1 cellular context compared by ENCODE assay signal in genomic region chr1:167322483-167322882, GRCh38.
TF ChIP-seq lines count a peak whose summit lies in the region.

No MANE protein-coding gene starts in this region.

TF ChIP-seq in K562, 482 proteins besides CTCF, POLR2A, EP300 and RAD21 (continues in another document):
- TF ChIP-seq AFF1 (IDR thresholded peaks at IDR 0.05; ENCODE audit: low read depth in 1 of 2, partially characterized antibody in 2 of 2) = no peak
- peak; percentile 59 for TF ChIP-seq ZNF280A (IDR thresholded peaks at IDR 0.05; ENCODE audit: low read depth, partially characterized antibody)
- no peak for TF ChIP-seq FOXA1 (IDR thresholded peaks at IDR 0.05; ENCODE audit: borderline replicate concordance)
- TF ChIP-seq ZNF274 (IDR thresholded peaks at IDR 0.05; ENCODE audit: borderline replicate concordance, low read depth, low read length) = no peak
- no peak for TF ChIP-seq MTA2 (IDR thresholded peaks at IDR 0.05; ENCODE audit: low read depth)
- TF ChIP-seq, protein P1, sequence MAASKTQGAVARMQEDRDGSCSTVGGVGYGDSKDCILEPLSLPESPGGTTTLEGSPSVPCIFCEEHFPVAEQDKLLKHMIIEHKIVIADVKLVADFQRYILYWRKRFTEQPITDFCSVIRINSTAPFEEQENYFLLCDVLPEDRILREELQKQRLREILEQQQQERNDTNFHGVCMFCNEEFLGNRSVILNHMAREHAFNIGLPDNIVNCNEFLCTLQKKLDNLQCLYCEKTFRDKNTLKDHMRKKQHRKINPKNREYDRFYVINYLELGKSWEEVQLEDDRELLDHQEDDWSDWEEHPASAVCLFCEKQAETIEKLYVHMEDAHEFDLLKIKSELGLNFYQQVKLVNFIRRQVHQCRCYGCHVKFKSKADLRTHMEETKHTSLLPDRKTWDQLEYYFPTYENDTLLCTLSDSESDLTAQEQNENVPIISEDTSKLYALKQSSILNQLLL (CRISPR knock-in tag; IDR thresholded peaks at IDR 0.05; ENCODE audit: borderline replicate concordance) = no peak
- TF ChIP-seq, protein P2, sequence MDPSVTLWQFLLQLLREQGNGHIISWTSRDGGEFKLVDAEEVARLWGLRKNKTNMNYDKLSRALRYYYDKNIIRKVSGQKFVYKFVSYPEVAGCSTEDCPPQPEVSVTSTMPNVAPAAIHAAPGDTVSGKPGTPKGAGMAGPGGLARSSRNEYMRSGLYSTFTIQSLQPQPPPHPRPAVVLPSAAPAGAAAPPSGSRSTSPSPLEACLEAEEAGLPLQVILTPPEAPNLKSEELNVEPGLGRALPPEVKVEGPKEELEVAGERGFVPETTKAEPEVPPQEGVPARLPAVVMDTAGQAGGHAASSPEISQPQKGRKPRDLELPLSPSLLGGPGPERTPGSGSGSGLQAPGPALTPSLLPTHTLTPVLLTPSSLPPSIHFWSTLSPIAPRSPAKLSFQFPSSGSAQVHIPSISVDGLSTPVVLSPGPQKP (CRISPR knock-in tag; IDR thresholded peaks at IDR 0.05) = no peak
- TF ChIP-seq TEAD4 (IDR thresholded peaks at IDR 0.05; ENCODE audit: low read length) = no peak
- no peak for TF ChIP-seq TEAD4 (CRISPR knock-in tag; IDR thresholded peaks at IDR 0.05; ENCODE audit: borderline replicate concordance)
- TF ChIP-seq FOXK1 (CRISPR knock-in tag; IDR thresholded peaks at IDR 0.05; ENCODE audit: borderline replicate concordance) = no peak
- TF ChIP-seq, protein P3, sequence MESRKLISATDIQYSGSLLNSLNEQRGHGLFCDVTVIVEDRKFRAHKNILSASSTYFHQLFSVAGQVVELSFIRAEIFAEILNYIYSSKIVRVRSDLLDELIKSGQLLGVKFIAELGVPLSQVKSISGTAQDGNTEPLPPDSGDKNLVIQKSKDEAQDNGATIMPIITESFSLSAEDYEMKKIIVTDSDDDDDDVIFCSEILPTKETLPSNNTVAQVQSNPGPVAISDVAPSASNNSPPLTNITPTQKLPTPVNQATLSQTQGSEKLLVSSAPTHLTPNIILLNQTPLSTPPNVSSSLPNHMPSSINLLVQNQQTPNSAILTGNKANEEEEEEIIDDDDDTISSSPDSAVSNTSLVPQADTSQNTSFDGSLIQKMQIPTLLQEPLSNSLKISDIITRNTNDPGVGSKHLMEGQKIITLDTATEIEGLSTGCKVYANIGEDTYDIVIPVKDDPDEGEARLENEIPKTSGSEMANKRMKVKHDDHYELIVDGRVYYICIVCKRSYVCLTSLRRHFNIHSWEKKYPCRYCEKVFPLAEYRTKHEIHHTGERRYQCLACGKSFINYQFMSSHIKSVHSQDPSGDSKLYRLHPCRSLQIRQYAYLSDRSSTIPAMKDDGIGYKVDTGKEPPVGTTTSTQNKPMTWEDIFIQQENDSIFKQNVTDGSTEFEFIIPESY (CRISPR knock-in tag; IDR thresholded peaks at IDR 0.05) = 0 out of 2 replicates have a peak, but pooled peaks have one; percentile 13
- TF ChIP-seq, protein P4, sequence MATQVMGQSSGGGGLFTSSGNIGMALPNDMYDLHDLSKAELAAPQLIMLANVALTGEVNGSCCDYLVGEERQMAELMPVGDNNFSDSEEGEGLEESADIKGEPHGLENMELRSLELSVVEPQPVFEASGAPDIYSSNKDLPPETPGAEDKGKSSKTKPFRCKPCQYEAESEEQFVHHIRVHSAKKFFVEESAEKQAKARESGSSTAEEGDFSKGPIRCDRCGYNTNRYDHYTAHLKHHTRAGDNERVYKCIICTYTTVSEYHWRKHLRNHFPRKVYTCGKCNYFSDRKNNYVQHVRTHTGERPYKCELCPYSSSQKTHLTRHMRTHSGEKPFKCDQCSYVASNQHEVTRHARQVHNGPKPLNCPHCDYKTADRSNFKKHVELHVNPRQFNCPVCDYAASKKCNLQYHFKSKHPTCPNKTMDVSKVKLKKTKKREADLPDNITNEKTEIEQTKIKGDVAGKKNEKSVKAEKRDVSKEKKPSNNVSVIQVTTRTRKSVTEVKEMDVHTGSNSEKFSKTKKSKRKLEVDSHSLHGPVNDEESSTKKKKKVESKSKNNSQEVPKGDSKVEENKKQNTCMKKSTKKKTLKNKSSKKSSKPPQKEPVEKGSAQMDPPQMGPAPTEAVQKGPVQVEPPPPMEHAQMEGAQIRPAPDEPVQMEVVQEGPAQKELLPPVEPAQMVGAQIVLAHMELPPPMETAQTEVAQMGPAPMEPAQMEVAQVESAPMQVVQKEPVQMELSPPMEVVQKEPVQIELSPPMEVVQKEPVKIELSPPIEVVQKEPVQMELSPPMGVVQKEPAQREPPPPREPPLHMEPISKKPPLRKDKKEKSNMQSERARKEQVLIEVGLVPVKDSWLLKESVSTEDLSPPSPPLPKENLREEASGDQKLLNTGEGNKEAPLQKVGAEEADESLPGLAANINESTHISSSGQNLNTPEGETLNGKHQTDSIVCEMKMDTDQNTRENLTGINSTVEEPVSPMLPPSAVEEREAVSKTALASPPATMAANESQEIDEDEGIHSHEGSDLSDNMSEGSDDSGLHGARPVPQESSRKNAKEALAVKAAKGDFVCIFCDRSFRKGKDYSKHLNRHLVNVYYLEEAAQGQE (CRISPR knock-in tag; IDR thresholded peaks at IDR 0.05; ENCODE audit: low read depth) = no peak
- no peak for TF ChIP-seq ZNF239 (CRISPR knock-in tag; IDR thresholded peaks at IDR 0.05)
- TF ChIP-seq ZNF311 (CRISPR knock-in tag; IDR thresholded peaks at IDR 0.05) = no peak
- 0 out of 2 replicates have a peak, but pooled peaks have one; percentile 29 for TF ChIP-seq CC2D1A (IDR thresholded peaks at IDR 0.05)
- no peak for TF ChIP-seq ZNF224 (CRISPR knock-in tag; IDR thresholded peaks at IDR 0.05)
- TF ChIP-seq SMC3 (conservative IDR thresholded peaks at IDR 0.05; ENCODE audit: insufficient read depth, low read depth, low read length) = no peak
- no peak for TF ChIP-seq MEF2A (IDR thresholded peaks at IDR 0.05; ENCODE audit: control insufficient read depth, low read depth, low read length)
- no peak for TF ChIP-seq E2F4 (CRISPR knock-in tag; IDR thresholded peaks at IDR 0.05; ENCODE audit: low read depth)
- TF ChIP-seq ARID3B (CRISPR knock-in tag; IDR thresholded peaks at IDR 0.05; ENCODE audit: borderline replicate concordance) = no peak
- TF ChIP-seq, protein P5, sequence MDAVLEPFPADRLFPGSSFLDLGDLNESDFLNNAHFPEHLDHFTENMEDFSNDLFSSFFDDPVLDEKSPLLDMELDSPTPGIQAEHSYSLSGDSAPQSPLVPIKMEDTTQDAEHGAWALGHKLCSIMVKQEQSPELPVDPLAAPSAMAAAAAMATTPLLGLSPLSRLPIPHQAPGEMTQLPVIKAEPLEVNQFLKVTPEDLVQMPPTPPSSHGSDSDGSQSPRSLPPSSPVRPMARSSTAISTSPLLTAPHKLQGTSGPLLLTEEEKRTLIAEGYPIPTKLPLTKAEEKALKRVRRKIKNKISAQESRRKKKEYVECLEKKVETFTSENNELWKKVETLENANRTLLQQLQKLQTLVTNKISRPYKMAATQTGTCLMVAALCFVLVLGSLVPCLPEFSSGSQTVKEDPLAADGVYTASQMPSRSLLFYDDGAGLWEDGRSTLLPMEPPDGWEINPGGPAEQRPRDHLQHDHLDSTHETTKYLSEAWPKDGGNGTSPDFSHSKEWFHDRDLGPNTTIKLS (IDR thresholded peaks at IDR 0.05; ENCODE audit: borderline replicate concordance, low read depth) = no peak
- no peak for TF ChIP-seq ELF2 (CRISPR knock-in tag; IDR thresholded peaks at IDR 0.05)
- TF ChIP-seq TGIF2 (CRISPR knock-in tag; IDR thresholded peaks at IDR 0.05) = no peak
- TF ChIP-seq ZNF561 (CRISPR knock-in tag; conservative IDR thresholded peaks at IDR 0.05) = no peak
- peak; percentile 85 for TF ChIP-seq CBX1 (IDR thresholded peaks at IDR 0.05; ENCODE audit: low read depth)
- peak; percentile 90; the same call in 1 of the 2 replicates for TF ChIP-seq TRIM28 (IDR thresholded peaks at IDR 0.05)
- TF ChIP-seq, protein P6, sequence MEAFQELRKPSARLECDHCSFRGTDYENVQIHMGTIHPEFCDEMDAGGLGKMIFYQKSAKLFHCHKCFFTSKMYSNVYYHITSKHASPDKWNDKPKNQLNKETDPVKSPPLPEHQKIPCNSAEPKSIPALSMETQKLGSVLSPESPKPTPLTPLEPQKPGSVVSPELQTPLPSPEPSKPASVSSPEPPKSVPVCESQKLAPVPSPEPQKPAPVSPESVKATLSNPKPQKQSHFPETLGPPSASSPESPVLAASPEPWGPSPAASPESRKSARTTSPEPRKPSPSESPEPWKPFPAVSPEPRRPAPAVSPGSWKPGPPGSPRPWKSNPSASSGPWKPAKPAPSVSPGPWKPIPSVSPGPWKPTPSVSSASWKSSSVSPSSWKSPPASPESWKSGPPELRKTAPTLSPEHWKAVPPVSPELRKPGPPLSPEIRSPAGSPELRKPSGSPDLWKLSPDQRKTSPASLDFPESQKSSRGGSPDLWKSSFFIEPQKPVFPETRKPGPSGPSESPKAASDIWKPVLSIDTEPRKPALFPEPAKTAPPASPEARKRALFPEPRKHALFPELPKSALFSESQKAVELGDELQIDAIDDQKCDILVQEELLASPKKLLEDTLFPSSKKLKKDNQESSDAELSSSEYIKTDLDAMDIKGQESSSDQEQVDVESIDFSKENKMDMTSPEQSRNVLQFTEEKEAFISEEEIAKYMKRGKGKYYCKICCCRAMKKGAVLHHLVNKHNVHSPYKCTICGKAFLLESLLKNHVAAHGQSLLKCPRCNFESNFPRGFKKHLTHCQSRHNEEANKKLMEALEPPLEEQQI (IDR thresholded peaks at IDR 0.05) = peak; percentile 74
- peak; percentile 57; the same call in 1 of the 2 replicates for TF ChIP-seq ZBTB7A (IDR thresholded peaks at IDR 0.05; ENCODE audit: borderline replicate concordance, control insufficient read depth, low read depth, low read length)
- TF ChIP-seq ZNF143 (CRISPR knock-in tag; IDR thresholded peaks at IDR 0.05) = no peak
- no peak for TF ChIP-seq ZNF41 (CRISPR knock-in tag; conservative IDR thresholded peaks at IDR 0.05)
- no peak for TF ChIP-seq SRSF9 (IDR thresholded peaks at IDR 0.05; ENCODE audit: borderline replicate concordance, low read depth, low read length)
